Comparison of ENCODE assay signal across 8 cellular contexts in the genomic region with DNA sequence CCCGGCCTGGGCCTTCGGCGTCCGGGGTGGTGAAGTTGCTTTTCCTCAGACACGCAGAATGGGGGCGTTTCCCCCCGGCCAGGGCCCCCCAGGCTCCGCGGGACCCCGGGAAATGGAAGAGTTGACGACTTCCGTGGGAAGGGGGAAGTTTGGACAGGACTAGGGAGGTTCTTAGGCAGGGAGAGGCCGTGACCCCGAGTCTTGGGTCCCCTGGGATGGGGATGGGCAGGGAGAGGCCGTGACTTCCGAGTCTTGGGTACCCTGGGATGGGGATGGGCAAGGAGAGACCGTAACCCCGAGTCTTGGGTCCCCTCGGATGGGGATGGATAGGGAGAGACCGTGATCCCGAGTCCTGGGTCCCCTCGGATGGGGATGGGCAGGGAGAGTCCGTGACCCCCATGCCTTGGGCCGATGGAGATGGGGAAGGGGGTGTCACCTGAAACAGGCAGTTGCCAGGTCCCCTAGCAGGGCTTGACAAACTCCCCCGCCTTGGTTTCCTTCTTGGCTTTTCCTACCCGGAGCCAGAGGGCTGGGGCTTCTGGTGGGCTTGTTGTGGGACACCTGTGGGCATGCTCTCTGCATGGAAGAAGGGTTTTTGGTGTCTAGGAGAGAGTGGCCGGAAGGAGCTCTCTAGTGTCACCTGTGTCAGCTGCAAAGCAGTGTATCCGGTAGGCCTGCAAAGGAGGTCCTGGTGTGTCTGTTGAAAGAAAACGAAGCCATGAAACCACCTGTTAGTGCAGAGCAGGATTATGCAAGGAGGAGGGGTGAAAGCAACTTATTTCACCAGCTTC. TPM values are rescaled to one million over a fixed set of nuclear protein-coding genes. Genes with fewer than 3 reads are reported as not detected.
A peak's percentile ranks its signal among the peaks of the same experiment; 100 is the strongest.
DNase-seq lines count a peak whose midpoint lies in the region; ATAC-seq and TF ChIP-seq lines count a peak whose summit lies in the region.

No MANE protein-coding gene starts in this region.

- peak overlapping the region; percentile 99 for H3K9ac ChIP-seq in MM.1S (ENCODE audit: low read length)

- 0 out of 2 replicates have a peak, but pooled peaks cover 3% of the 10 kb centered on the region for H4K20me1 ChIP-seq in MM.1S (ENCODE audit: insufficient read depth, low read length)

- no peaks in the 10 kb centered on the region for H3K9me3 Mint-ChIP-seq in stimulated activated effector memory CD8-positive, alpha-beta T cell treated with anti-CD3 and anti-CD28 coated beads, Interleukin-12 subunit alpha, Interleukin-12 subunit beta, amount 100 ng/mL, for 72 hours

- H3K79me2 ChIP-seq in MM.1S (ENCODE audit: low read length), result peaks cover 42% of the 10 kb centered on the region

- TF ChIP-seq CTCF in GM13977 (IDR thresholded peaks at IDR 0.05; ENCODE audit: extremely low read depth, insufficient read depth, missing control alignments) (peak; percentile 50), MM.1S (IDR thresholded peaks at IDR 0.05; ENCODE audit: low read length) (peak; percentile 63), coronary artery (IDR thresholded peaks at IDR 0.05) (no peak)

- no peaks in the 10 kb centered on the region for H3K9me3 ChIP-seq in MM.1S (replicated peaks; ENCODE audit: insufficient read depth, low read length)
- H3K9me3 ChIP-seq in mesodermal cell (ENCODE audit: control insufficient read depth, low read length), result no peaks in the 10 kb centered on the region

- no peaks in the 10 kb centered on the region for H3K9me2 ChIP-seq in MM.1S (replicated peaks; ENCODE audit: insufficient read depth, low read length)

- ATAC-seq in stimulated activated effector memory CD8-positive, alpha-beta T cell treated with anti-CD3 and anti-CD28 coated beads, Interleukin-12 subunit alpha, Interleukin-12 subunit beta, amount 100 ng/mL, for 72 hours, result peak; percentile 82

- peak overlapping the region; percentile 88 for H3K4me3 Mint-ChIP-seq in stimulated activated effector memory CD8-positive, alpha-beta T cell treated with anti-CD3 and anti-CD28 coated beads, Interleukin-12 subunit alpha, Interleukin-12 subunit beta, amount 100 ng/mL, for 72 hours

- H3F3A ChIP-seq in MM.1S (ENCODE audit: insufficient read depth, low read length), result peaks cover 37% of the 10 kb centered on the region

- H3K27ac Mint-ChIP-seq in stimulated activated effector memory CD8-positive, alpha-beta T cell treated with anti-CD3 and anti-CD28 coated beads, Interleukin-12 subunit alpha, Interleukin-12 subunit beta, amount 100 ng/mL, for 72 hours, result peak overlapping the region; percentile 97

- peaks cover 13% of the 10 kb centered on the region for H3K36me3 ChIP-seq in MM.1S (replicated peaks; ENCODE audit: insufficient read depth, low read length)
- H3K36me3 ChIP-seq in mesodermal cell (ENCODE audit: control insufficient read depth, insufficient read depth, low read length), result peaks cover 39% of the 10 kb centered on the region

- H3K4me1 ChIP-seq in MM.1S (ENCODE audit: low read length) (peaks cover 22% of the 10 kb centered on the region), mesodermal cell (ENCODE audit: control insufficient read depth, insufficient read depth, low read length, poor library complexity, severe bottlenecking) (peaks cover 6% of the 10 kb centered on the region)

- no peaks in the 10 kb centered on the region for H3K27me3 ChIP-seq in MM.1S (replicated peaks; ENCODE audit: insufficient read depth, low read length)

- H2AFZ ChIP-seq in MM.1S (ENCODE audit: low read length), result peak overlapping the region; percentile 36; the same call in 1 of the 2 replicates

- H3K4me3 ChIP-seq in MM.1S (ENCODE audit: low read length) (peak overlapping the region; percentile 94), coronary artery (peak overlapping the region; percentile 94), mesodermal cell (ENCODE audit: extremely low read depth, insufficient read depth, low read length, poor library complexity, severe bottlenecking) (peak overlapping the region; percentile 82)

- H3K4me2 ChIP-seq in MM.1S (ENCODE audit: low read depth, low read length), result peak overlapping the region; percentile 90

- DNase-seq in GM13977 (ENCODE audit: low spot score) (peak; percentile 77), HCEC 1CT (peak; percentile 20), MM.1S (peak; percentile 98), coronary artery (ENCODE audit: low spot score) (peak; percentile 79), NCI-H226 (no peak)
- peak; percentile 38 for DNase-seq in activated CD4-positive, alpha-beta T cell treated with anti-CD3 and anti-CD28 coated beads for 1 hour
- peak; percentile 32 to 76 for DNase-seq in stimulated activated effector memory CD8-positive, alpha-beta T cell treated with anti-CD3 and anti-CD28 coated beads, Interleukin-12 subunit alpha, Interleukin-12 subunit beta, amount 100 ng/mL, for 72 hours (ENCODE audit: low spot score in 2 of 2)

- in situ Hi-C loops in GM13977 (cut with MboI; ENCODE audit: low pct_unique_long_range_greater_than_20kb, low sequenced_read_pairs, unreplicated experiment), result no loop called here

- H3K27ac ChIP-seq in MM.1S (ENCODE audit: low read length) (peak overlapping the region; percentile 98), coronary artery (peak overlapping the region; percentile 87 to 92), mesodermal cell (ENCODE audit: low read depth, low read length, severe bottlenecking) (peak overlapping the region; percentile 33)

- 10 to 15% methylated on average over 23 to 27 of the region's 29 CpGs for WGBS in mesodermal cell (ENCODE audit: insufficient coverage in 2 of 2), 2 experiments

- peaks cover 59% of the 10 kb centered on the region for H3K36me3 Mint-ChIP-seq in stimulated activated effector memory CD8-positive, alpha-beta T cell treated with anti-CD3 and anti-CD28 coated beads, Interleukin-12 subunit alpha, Interleukin-12 subunit beta, amount 100 ng/mL, for 72 hours

- H3K4me1 Mint-ChIP-seq in stimulated activated effector memory CD8-positive, alpha-beta T cell treated with anti-CD3 and anti-CD28 coated beads, Interleukin-12 subunit alpha, Interleukin-12 subunit beta, amount 100 ng/mL, for 72 hours, result peaks cover 9% of the 10 kb centered on the region

RNA-seq across cellular contexts. Expression of gene TRRAP, which starts 1.1 kb away (rescaled TPM):
- 27.2 TPM for polyA plus RNA-seq in mesodermal cell (2013, experiment 1 of 2)
- polyA plus RNA-seq in mesodermal cell (2013, experiment 2 of 2), result 21.7 TPM

RNA-seq across cellular contexts. Expression of gene TMEM130, which starts 9.6 kb away (rescaled TPM):
- 1.7 TPM for polyA plus RNA-seq in mesodermal cell (2013, experiment 1 of 2)
- 1.0 TPM for polyA plus RNA-seq in mesodermal cell (2013, experiment 2 of 2)

Comparison
In these comparisons a context has a peak if more than half of its experiments do, and no peak if none do; other contexts are left out.
1. H3K27ac ChIP-seq: peak in every context shown above with its lines; median percentile 98 in MM.1S; 90 in coronary artery; 33 in mesodermal cell.